In genomic region chr22:27019827-27020226, GRCh38 we compare ENCODE assay signal across 1 cellular context.
TF ChIP-seq lines count a peak whose summit lies in the region.

No MANE protein-coding gene starts in this region.

TF ChIP-seq in A549, 52 proteins besides CTCF, POLR2A, EP300 and RAD21 (continued from another document):
- TF ChIP-seq ATOH8 (CRISPR knock-in tag; IDR thresholded peaks at IDR 0.05; ENCODE audit: low read depth) (no peak), BHLHE40 (IDR thresholded peaks at IDR 0.05; ENCODE audit: low read depth, low read length) (no peak)
